12 cellular contexts compared by ENCODE assay signal in genomic region chr10:2476236-2476814, GRCh38.
"Had no signal": no experiment of that assay in that cellular context is flagged by ENCODE, and none has a peak within 500 bp of the region (broad histone marks: within the 10 kb centered on the region; RNA-seq: fewer than 3 reads in every experiment).

No MANE protein-coding gene starts in this region.

- H3K4me1 Mint-ChIP-seq: activated CD4-positive, alpha-beta memory T cell treated with anti-CD3 and anti-CD28 coated beads, Interleukin-2, amount 10 ng/mL, durations not matched to agents 7 days and 5 days; activated CD4-positive, alpha-beta T cell treated with anti-CD3 and anti-CD28 coated beads for 36 hours; natural killer cell had no signal

- ATAC-seq: activated CD4-positive, alpha-beta T cell treated with anti-CD3 and anti-CD28 coated beads for 36 hours; activated T-cell treated with anti-CD3 and anti-CD28 coated beads, Interleukin-2, amount 50 U/mL, for 72 hours; gastrocnemius medialis; left lung; natural killer cell had no signal

- H3K4me3 ChIP-seq: colonic mucosa, gastrocnemius medialis, left lung, stomach had no signal

- H3K4me1 ChIP-seq: colonic mucosa, gastrocnemius medialis, left lung, stomach had no signal

- DNase-seq: activated CD4-positive, alpha-beta memory T cell treated with anti-CD3 and anti-CD28 coated beads, Interleukin-2, amount 10 ng/mL, durations not matched to agents 7 days and 5 days; activated CD4-positive, alpha-beta T cell treated with anti-CD3 and anti-CD28 coated beads for 36 hours; activated T-cell treated with anti-CD3 and anti-CD28 coated beads, Interleukin-2, amount 50 U/mL, for 72 hours; colonic mucosa; effector CD8-positive, alpha-beta T cell; gastrocnemius medialis; left lung; natural killer cell; stimulated activated CD4-positive, alpha-beta T cell treated with anti-CD3 and anti-CD28 coated beads, Interleukin-4, amount 100 ng/mL, for 24 hours; stomach; T1000; WERI-Rb-1 had no signal

- H3K27me3 ChIP-seq: colonic mucosa, gastrocnemius medialis, left lung, stomach had no signal

- H3K36me3 ChIP-seq: colonic mucosa, gastrocnemius medialis, left lung, stomach, WERI-Rb-1 had no signal

- H3K27ac Mint-ChIP-seq: activated CD4-positive, alpha-beta memory T cell treated with anti-CD3 and anti-CD28 coated beads, Interleukin-2, amount 10 ng/mL, durations not matched to agents 7 days and 5 days; activated CD4-positive, alpha-beta T cell treated with anti-CD3 and anti-CD28 coated beads for 36 hours; activated T-cell treated with anti-CD3 and anti-CD28 coated beads, Interleukin-2, amount 50 U/mL, for 72 hours; natural killer cell had no signal

- H3K27me3 Mint-ChIP-seq: activated CD4-positive, alpha-beta memory T cell treated with anti-CD3 and anti-CD28 coated beads, Interleukin-2, amount 10 ng/mL, durations not matched to agents 7 days and 5 days had no signal

- H3K4me3 Mint-ChIP-seq: activated CD4-positive, alpha-beta memory T cell treated with anti-CD3 and anti-CD28 coated beads, Interleukin-2, amount 10 ng/mL, durations not matched to agents 7 days and 5 days; activated CD4-positive, alpha-beta T cell treated with anti-CD3 and anti-CD28 coated beads for 36 hours; activated T-cell treated with anti-CD3 and anti-CD28 coated beads, Interleukin-2, amount 50 U/mL, for 72 hours; natural killer cell had no signal

- H3K36me3 Mint-ChIP-seq: natural killer cell had no signal

- H3K9me3 ChIP-seq: colonic mucosa had no signal

- H3K27ac ChIP-seq: colonic mucosa, gastrocnemius medialis, left lung, stomach, WERI-Rb-1 had no signal
